Comparison of ENCODE assay signal across 1 cellular context in the genomic region with DNA sequence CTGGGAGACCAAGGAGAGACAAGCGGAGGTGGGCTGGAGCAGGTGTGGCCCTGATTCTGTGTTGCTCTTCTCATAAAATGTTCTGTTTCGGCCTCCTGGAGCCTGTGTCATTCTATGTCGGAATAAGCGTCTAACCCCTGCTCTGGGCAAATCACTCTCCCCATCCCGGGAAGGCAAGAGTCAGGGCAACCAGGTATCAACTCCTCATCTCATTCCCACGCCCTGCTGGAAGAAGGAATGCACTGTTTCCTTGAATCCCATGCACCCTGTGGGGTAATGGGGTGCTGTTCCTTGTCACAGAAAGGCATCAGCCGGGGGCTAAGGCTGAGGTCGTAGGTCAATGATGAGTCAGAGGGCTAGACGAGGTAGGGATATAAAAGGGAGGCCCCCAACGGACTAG.
TF ChIP-seq lines count a peak whose summit lies in the region.

No MANE protein-coding gene starts in this region.

TF ChIP-seq in GM23338, 12 proteins besides CTCF, POLR2A, EP300 and RAD21:
- no peak for TF ChIP-seq EZH2 (IDR thresholded peaks at IDR 0.05; ENCODE audit: low read depth, unreplicated experiment)
- TF ChIP-seq STAT1 (IDR thresholded peaks at IDR 0.05; ENCODE audit: unreplicated experiment): no peak
- no peak for TF ChIP-seq POLR2AphosphoS5 (IDR thresholded peaks at IDR 0.05; ENCODE audit: low read depth)
- TF ChIP-seq ZNF331 (CRISPR knock-in tag; IDR thresholded peaks at IDR 0.05; ENCODE audit: low read depth): no peak
- TF ChIP-seq, protein P1, sequence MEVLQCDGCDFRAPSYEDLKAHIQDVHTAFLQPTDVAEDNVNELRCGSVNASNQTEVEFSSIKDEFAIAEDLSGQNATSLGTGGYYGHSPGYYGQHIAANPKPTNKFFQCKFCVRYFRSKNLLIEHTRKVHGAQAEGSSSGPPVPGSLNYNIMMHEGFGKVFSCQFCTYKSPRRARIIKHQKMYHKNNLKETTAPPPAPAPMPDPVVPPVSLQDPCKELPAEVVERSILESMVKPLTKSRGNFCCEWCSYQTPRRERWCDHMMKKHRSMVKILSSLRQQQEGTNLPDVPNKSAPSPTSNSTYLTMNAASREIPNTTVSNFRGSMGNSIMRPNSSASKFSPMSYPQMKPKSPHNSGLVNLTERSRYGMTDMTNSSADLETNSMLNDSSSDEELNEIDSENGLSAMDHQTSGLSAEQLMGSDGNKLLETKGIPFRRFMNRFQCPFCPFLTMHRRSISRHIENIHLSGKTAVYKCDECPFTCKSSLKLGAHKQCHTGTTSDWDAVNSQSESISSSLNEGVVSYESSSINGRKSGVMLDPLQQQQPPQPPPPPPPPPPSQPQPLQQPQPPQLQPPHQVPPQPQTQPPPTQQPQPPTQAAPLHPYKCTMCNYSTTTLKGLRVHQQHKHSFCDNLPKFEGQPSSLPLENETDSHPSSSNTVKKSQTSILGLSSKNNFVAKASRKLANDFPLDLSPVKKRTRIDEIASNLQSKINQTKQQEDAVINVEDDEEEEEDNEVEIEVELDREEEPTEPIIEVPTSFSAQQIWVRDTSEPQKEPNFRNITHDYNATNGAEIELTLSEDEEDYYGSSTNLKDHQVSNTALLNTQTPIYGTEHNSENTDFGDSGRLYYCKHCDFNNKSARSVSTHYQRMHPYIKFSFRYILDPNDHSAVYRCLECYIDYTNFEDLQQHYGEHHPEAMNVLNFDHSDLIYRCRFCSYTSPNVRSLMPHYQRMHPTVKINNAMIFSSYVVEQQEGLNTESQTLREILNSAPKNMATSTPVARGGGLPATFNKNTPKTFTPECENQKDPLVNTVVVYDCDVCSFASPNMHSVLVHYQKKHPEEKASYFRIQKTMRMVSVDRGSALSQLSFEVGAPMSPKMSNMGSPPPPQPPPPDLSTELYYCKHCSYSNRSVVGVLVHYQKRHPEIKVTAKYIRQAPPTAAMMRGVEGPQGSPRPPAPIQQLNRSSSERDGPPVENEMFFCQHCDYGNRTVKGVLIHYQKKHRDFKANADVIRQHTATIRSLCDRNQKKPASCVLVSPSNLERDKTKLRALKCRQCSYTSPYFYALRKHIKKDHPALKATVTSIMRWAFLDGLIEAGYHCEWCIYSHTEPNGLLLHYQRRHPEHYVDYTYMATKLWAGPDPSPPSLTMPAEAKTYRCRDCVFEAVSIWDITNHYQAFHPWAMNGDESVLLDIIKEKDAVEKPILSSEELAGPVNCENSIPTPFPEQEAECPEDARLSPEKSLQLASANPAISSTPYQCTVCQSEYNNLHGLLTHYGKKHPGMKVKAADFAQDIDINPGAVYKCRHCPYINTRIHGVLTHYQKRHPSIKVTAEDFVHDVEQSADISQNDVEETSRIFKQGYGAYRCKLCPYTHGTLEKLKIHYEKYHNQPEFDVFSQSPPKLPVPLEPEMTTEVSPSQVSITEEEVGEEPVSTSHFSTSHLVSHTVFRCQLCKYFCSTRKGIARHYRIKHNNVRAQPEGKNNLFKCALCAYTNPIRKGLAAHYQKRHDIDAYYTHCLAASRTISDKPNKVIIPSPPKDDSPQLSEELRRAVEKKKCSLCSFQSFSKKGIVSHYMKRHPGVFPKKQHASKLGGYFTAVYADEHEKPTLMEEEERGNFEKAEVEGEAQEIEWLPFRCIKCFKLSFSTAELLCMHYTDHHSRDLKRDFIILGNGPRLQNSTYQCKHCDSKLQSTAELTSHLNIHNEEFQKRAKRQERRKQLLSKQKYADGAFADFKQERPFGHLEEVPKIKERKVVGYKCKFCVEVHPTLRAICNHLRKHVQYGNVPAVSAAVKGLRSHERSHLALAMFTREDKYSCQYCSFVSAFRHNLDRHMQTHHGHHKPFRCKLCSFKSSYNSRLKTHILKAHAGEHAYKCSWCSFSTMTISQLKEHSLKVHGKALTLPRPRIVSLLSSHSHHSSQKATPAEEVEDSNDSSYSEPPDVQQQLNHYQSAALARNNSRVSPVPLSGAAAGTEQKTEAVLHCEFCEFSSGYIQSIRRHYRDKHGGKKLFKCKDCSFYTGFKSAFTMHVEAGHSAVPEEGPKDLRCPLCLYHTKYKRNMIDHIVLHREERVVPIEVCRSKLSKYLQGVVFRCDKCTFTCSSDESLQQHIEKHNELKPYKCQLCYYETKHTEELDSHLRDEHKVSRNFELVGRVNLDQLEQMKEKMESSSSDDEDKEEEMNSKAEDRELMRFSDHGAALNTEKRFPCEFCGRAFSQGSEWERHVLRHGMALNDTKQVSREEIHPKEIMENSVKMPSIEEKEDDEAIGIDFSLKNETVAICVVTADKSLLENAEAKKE (CRISPR knock-in tag; IDR thresholded peaks at IDR 0.05): no peak
- no peak for TF ChIP-seq NANOG (IDR thresholded peaks at IDR 0.05; ENCODE audit: borderline replicate concordance)
- TF ChIP-seq, protein P2, sequence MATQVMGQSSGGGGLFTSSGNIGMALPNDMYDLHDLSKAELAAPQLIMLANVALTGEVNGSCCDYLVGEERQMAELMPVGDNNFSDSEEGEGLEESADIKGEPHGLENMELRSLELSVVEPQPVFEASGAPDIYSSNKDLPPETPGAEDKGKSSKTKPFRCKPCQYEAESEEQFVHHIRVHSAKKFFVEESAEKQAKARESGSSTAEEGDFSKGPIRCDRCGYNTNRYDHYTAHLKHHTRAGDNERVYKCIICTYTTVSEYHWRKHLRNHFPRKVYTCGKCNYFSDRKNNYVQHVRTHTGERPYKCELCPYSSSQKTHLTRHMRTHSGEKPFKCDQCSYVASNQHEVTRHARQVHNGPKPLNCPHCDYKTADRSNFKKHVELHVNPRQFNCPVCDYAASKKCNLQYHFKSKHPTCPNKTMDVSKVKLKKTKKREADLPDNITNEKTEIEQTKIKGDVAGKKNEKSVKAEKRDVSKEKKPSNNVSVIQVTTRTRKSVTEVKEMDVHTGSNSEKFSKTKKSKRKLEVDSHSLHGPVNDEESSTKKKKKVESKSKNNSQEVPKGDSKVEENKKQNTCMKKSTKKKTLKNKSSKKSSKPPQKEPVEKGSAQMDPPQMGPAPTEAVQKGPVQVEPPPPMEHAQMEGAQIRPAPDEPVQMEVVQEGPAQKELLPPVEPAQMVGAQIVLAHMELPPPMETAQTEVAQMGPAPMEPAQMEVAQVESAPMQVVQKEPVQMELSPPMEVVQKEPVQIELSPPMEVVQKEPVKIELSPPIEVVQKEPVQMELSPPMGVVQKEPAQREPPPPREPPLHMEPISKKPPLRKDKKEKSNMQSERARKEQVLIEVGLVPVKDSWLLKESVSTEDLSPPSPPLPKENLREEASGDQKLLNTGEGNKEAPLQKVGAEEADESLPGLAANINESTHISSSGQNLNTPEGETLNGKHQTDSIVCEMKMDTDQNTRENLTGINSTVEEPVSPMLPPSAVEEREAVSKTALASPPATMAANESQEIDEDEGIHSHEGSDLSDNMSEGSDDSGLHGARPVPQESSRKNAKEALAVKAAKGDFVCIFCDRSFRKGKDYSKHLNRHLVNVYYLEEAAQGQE (IDR thresholded peaks at IDR 0.05; ENCODE audit: unreplicated experiment): no peak
- no peak for TF ChIP-seq JUNB (IDR thresholded peaks at IDR 0.05; ENCODE audit: unreplicated experiment)
- no peak for TF ChIP-seq ZNF114 (CRISPR knock-in tag; IDR thresholded peaks at IDR 0.05)
- no peak for TF ChIP-seq EZH2phosphoT487 (IDR thresholded peaks at IDR 0.05; ENCODE audit: unreplicated experiment)
- TF ChIP-seq, protein P3, sequence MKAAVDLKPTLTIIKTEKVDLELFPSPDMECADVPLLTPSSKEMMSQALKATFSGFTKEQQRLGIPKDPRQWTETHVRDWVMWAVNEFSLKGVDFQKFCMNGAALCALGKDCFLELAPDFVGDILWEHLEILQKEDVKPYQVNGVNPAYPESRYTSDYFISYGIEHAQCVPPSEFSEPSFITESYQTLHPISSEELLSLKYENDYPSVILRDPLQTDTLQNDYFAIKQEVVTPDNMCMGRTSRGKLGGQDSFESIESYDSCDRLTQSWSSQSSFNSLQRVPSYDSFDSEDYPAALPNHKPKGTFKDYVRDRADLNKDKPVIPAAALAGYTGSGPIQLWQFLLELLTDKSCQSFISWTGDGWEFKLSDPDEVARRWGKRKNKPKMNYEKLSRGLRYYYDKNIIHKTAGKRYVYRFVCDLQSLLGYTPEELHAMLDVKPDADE (IDR thresholded peaks at IDR 0.05): no peak
- no peak for TF ChIP-seq CREB1 (CRISPR knock-in tag; IDR thresholded peaks at IDR 0.05; ENCODE audit: low read depth)
